In genomic region chr1:66368261-66368660, GRCh38 we compare ENCODE assay signal across 26 cellular contexts.
DNase-seq lines count a peak whose midpoint lies in the region; ATAC-seq and TF ChIP-seq lines count a peak whose summit lies in the region.
"Had no signal": no experiment of that assay in that cellular context is flagged by ENCODE, and none has a peak within 500 bp of the region (broad histone marks: within the 10 kb centered on the region; RNA-seq: fewer than 3 reads in every experiment).

No MANE protein-coding gene starts in this region.

- no peak for ATAC-seq in Right ventricle myocardium superior (ENCODE audit: poor library complexity)
- ATAC-seq in central memory CD8-positive, alpha-beta T cell (replicated peaks; ENCODE audit: extremely low read depth, poor library complexity, severe bottlenecking) = no peak
- no peak for ATAC-seq in stimulated activated memory B cell treated with anti-CD40 and anti-IgM and Interleukin-4, amounts not matched to agents 10 μg/mL and 1 μg/mL and 100 μg/mL, for 72 hours
- ATAC-seq in HG02759 (IDR thresholded peaks at IDR 0.05; ENCODE audit: unreplicated experiment) = no peak
- ATAC-seq: GM12878, HepG2, left cardiac atrium, SK-N-SH treated with all-trans-retinoic acid at 6 μM for 48 hours had no signal

- H3K9me3 Mint-ChIP-seq in HFFc6 = no peaks in the 10 kb centered on the region; the same call in 1 of the 2 replicates
- H3K9me3 Mint-ChIP-seq in central memory CD8-positive, alpha-beta T cell = no peaks in the 10 kb centered on the region
- H3K9me3 Mint-ChIP-seq in stimulated activated memory B cell treated with anti-CD40 and anti-IgM and Interleukin-4, amounts not matched to agents 10 μg/mL and 1 μg/mL and 100 μg/mL, for 72 hours = no peaks in the 10 kb centered on the region
- H3K9me3 Mint-ChIP-seq: CD14-positive monocyte; effector memory CD8-positive, alpha-beta T cell; neural crest cell had no signal

- 0 out of 2 replicates have a peak overlapping the region, but pooled peaks have one; percentile 22 for H3K4me3 Mint-ChIP-seq in HFFc6
- H3K4me3 Mint-ChIP-seq in central memory CD8-positive, alpha-beta T cell = peak overlapping the region; percentile 26
- H3K4me3 Mint-ChIP-seq in stimulated activated memory B cell treated with anti-CD40 and anti-IgM and Interleukin-4, amounts not matched to agents 10 μg/mL and 1 μg/mL and 100 μg/mL, for 72 hours = no peak overlapping the region
- H3K4me3 Mint-ChIP-seq: CD14-positive monocyte; effector memory CD8-positive, alpha-beta T cell; neural crest cell had no signal

- H3K27ac Mint-ChIP-seq in HFFc6 = no peak overlapping the region; the same call in 1 of the 2 replicates
- H3K27ac Mint-ChIP-seq in central memory CD8-positive, alpha-beta T cell (ENCODE audit: low read depth) = no peak overlapping the region
- H3K27ac Mint-ChIP-seq in stimulated activated memory B cell treated with anti-CD40 and anti-IgM and Interleukin-4, amounts not matched to agents 10 μg/mL and 1 μg/mL and 100 μg/mL, for 72 hours = peak overlapping the region; percentile 88

- TF ChIP-seq CTCF in left ventricle myocardium inferior (IDR thresholded peaks at IDR 0.05; ENCODE audit: borderline replicate concordance) (no peak), HFFc6 (IDR thresholded peaks at IDR 0.05) (no peak)

- no peak for DNase-seq in left ventricle myocardium inferior
- DNase-seq in Right ventricle myocardium superior = no peak
- DNase-seq in HFFc6 = no peak
- DNase-seq in central memory CD8-positive, alpha-beta T cell (ENCODE audit: low spot score in 2 of 2) = no peak
- no peak for DNase-seq in OCI-M1 (lab: John Stamatoyannopoulos, UW)
- DNase-seq: activated CD4-positive, alpha-beta T cell treated with anti-CD3 and anti-CD28 coated beads, Interleukin-2, amount 50 U/mL, for 1 hour; activated CD8-positive, alpha-beta memory T cell treated with anti-CD3 and anti-CD28 coated beads, Interleukin-2, amount 50 U/mL, for 48 hours; colonic mucosa; effector memory CD8-positive, alpha-beta T cell; GM23248; Kasumi-1; left cardiac atrium; mammary epithelial cell; MV-4-11; NCI-H1436 treated with DMSO at 0.1 percent for 48 hours; NCI-H748 treated with DMSO at 0.1 percent for 48 hours; trophoblast cell had no signal

- H3K36me3 Mint-ChIP-seq in HFFc6 (ENCODE audit: low read depth) = peaks cover 86% of the 10 kb centered on the region
- H3K36me3 Mint-ChIP-seq in central memory CD8-positive, alpha-beta T cell (ENCODE audit: insufficient read depth) = peaks cover 95% of the 10 kb centered on the region
- peaks cover 89% of the 10 kb centered on the region for H3K36me3 Mint-ChIP-seq in stimulated activated memory B cell treated with anti-CD40 and anti-IgM and Interleukin-4, amounts not matched to agents 10 μg/mL and 1 μg/mL and 100 μg/mL, for 72 hours

- no peak overlapping the region for H3K4me3 ChIP-seq in left ventricle myocardium inferior
- H3K4me3 ChIP-seq: colonic mucosa, GM12878, GM23248, hepatocyte had no signal

- no peaks in the 10 kb centered on the region for H3K27me3 ChIP-seq in left ventricle myocardium inferior (ENCODE audit: low read depth)
- H3K27me3 ChIP-seq: colonic mucosa, hepatocyte had no signal

- H3K4me1 ChIP-seq in left ventricle myocardium inferior = peaks cover 39% of the 10 kb centered on the region
- H3K4me1 ChIP-seq: colonic mucosa, parathyroid adenoma had no signal

- H3K36me3 ChIP-seq in left ventricle myocardium inferior = peaks cover 85% of the 10 kb centered on the region
- H3K36me3 ChIP-seq: colonic mucosa had no signal

- H3K9me3 ChIP-seq in left ventricle myocardium inferior (replicated peaks) = no peaks in the 10 kb centered on the region
- H3K9me3 ChIP-seq: colonic mucosa had no signal

- H3K4me1 Mint-ChIP-seq in HFFc6 (ENCODE audit: low read depth) = peaks cover 97% of the 10 kb centered on the region
- H3K4me1 Mint-ChIP-seq in central memory CD8-positive, alpha-beta T cell = peaks cover 59% of the 10 kb centered on the region
- H3K4me1 Mint-ChIP-seq in stimulated activated memory B cell treated with anti-CD40 and anti-IgM and Interleukin-4, amounts not matched to agents 10 μg/mL and 1 μg/mL and 100 μg/mL, for 72 hours = peaks cover 79% of the 10 kb centered on the region

- H3K27ac ChIP-seq in left ventricle myocardium inferior (replicated peaks) = peak overlapping the region; percentile 3
- H3K27ac ChIP-seq: colonic mucosa, GM23248, hepatocyte, parathyroid adenoma had no signal

- intact Hi-C loops in left ventricle myocardium inferior (cut with micrococcal nuclease) = no loop called here
- intact Hi-C loops in Right ventricle myocardium superior (cut with DNase I) = no loop called here

- H3K27me3 Mint-ChIP-seq in HFFc6 (ENCODE audit: insufficient read depth) = peaks cover 29% of the 10 kb centered on the region
- H3K27me3 Mint-ChIP-seq in central memory CD8-positive, alpha-beta T cell = no peaks in the 10 kb centered on the region
- H3K27me3 Mint-ChIP-seq in stimulated activated memory B cell treated with anti-CD40 and anti-IgM and Interleukin-4, amounts not matched to agents 10 μg/mL and 1 μg/mL and 100 μg/mL, for 72 hours = no peaks in the 10 kb centered on the region
- H3K27me3 Mint-ChIP-seq: effector memory CD8-positive, alpha-beta T cell had no signal
